ENCODE assay signal across 8 cellular contexts in the genomic region with DNA sequence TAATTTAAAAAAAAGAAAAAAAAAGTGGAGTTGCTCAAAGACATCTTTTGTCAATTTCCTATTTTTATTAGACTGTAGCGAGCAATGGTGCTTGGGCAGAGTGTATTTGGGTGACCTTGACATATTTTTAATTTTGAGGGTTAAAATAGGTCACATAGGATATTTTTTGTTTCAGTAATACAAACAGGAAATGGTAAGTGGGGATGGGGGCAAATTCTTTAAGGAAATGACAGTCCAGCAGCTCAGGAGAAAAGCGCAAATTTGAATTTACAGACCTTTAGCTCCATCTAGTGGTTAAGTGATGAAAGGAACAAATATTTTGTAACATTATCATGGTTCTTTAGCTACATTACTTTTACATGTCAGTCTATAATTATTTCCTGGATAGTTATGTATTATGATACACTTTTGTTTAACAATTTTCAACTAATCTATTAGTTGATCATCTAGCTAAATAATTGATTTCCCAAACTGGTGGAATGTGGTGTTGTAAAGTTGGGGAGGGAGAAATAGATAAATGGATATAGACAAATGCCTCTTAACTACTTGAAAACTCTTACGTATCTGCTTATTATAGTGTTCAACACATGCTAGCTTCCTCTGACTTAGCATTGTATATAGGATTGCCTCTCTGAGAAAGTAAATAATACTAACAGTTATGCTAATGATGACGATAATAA. TPM values are rescaled to one million over a fixed set of nuclear protein-coding genes. Genes with fewer than 3 reads are reported as not detected.
DNase-seq lines count a peak whose midpoint lies in the region; ATAC-seq, FAIRE-seq and TF ChIP-seq lines count a peak whose summit lies in the region.

No MANE protein-coding gene starts in this region.

- TF ChIP-seq POLR2A in heart left ventricle (IDR thresholded peaks at IDR 0.05): no peak

- peak; percentile 76 for FAIRE-seq in D721Med (lab: Jason Lieb, UNC)

- TF ChIP-seq CTCF in D721Med (IDR thresholded peaks at IDR 0.05; ENCODE audit: insufficient read depth, missing control alignments): peak; percentile 68
- peak; percentile 64 for TF ChIP-seq CTCF in VCaP (conservative IDR thresholded peaks at IDR 0.05)
- TF ChIP-seq CTCF in heart left ventricle (IDR thresholded peaks at IDR 0.05): peak; percentile 64 to 92 (median 74)

- ATAC-seq in GM19455 (IDR thresholded peaks at IDR 0.05; ENCODE audit: unreplicated experiment): peak; percentile 65
- ATAC-seq in heart left ventricle: peak; percentile 6 to 51 (median 40)

- H3K27ac ChIP-seq in VCaP: peak overlapping the region; percentile 3; the same call in 1 of the 2 replicates
- no peak overlapping the region for H3K27ac ChIP-seq in heart left ventricle

- no peak overlapping the region for H3K4me3 ChIP-seq in heart left ventricle
- H3K4me3 ChIP-seq in skeletal muscle cell (ENCODE audit: low read depth, low read length): no peak overlapping the region

- intact Hi-C loops in heart left ventricle (cut with DNase I): loop anchor here in 9 of 10 donors (1.0 to 10.0 kb wide), 13 partner anchors 72 to 550 kb away; a partner anchor contains a TSS

- no peaks in the 10 kb centered on the region for H3K27me3 ChIP-seq in heart left ventricle

- H3K4me1 ChIP-seq in heart left ventricle: peaks cover 0 to 31% (median 15%) of the 10 kb centered on the region in 12 donors

- H3K9me3 ChIP-seq in heart left ventricle: no peaks in the 10 kb centered on the region

- DNase-seq in D721Med (ENCODE audit: insufficient read length, low spot score) (no peak), NCI-H2081 (lab: John Stamatoyannopoulos, UW) (peak; percentile 29 to 61), heart left ventricle (no peak), skeletal muscle cell (ENCODE audit: low read depth) (peak; percentile 14), mucosa of gallbladder (ENCODE audit: low spot score) (no peak)
- no peak for DNase-seq in effector CD8-positive, alpha-beta T cell (lab: John Stamatoyannopoulos, UW)

- WGBS in heart left ventricle, 4 donors: 49 to 55% (median 53%) methylated on average over 4 of the region's 4 CpGs

- no peaks in the 10 kb centered on the region for H3K36me3 ChIP-seq in heart left ventricle

RNA-seq across cellular contexts. Expression of a gene that starts 10.0 kb away (rescaled TPM):
- total RNA-seq in heart left ventricle (100 to 1,000 TPM; 102 to 233 (median 149) TPM), mucosa of gallbladder (176 TPM)
- polyA plus RNA-seq in heart left ventricle: 100 to 1,000 TPM in 1 of 2 donors, 10 to 100 TPM in 1; 13.0 to 154 TPM

Comparison
In these comparisons a context has a peak if more than half of its experiments do, and no peak if none do; other contexts are left out.
1. DNase-seq: peak in NCI-H2081 (2 of 2) and skeletal muscle cell (single experiment); none in D721Med (single experiment), heart left ventricle (0 of 5), mucosa of gallbladder (single experiment) and effector CD8-positive, alpha-beta T cell (single experiment).
2. Peak in every context shown above with its lines, with median percentiles within 50 percentile points of each other: CTCF ChIP-seq.